Comparison of ENCODE assay signal across 1 cellular context in genomic region chr3:54712539-54712938, GRCh38.
A peak's percentile ranks its signal among the peaks of the same experiment; 100 is the strongest.
TF ChIP-seq lines count a peak whose summit lies in the region.

No MANE protein-coding gene starts in this region.

TF ChIP-seq in HepG2, 621 proteins besides CTCF, POLR2A, EP300 and RAD21:
- TF ChIP-seq MZF1 (CRISPR knock-in tag; IDR thresholded peaks at IDR 0.05; ENCODE audit: borderline replicate concordance) = no peak
- peak; percentile 27; the same call in 1 of the 2 replicates for TF ChIP-seq MNT (IDR thresholded peaks at IDR 0.05)
